In genomic region chr1:13898406-13898805, GRCh38 we compare ENCODE assay signal across 19 cellular contexts.
"Had no signal": no experiment of that assay in that cellular context is flagged by ENCODE, and none has a peak within 500 bp of the region (broad histone marks: within the 10 kb centered on the region; RNA-seq: fewer than 3 reads in every experiment).

No MANE protein-coding gene starts in this region.

- DNase-seq: Kasumi-1; MM.1S; NCI-H1092 treated with DMSO at 0.1 percent for 48 hours; NCI-H1436; NCI-H1694 treated with DMSO at 0.1 percent for 48 hours; NCI-H1930; NCI-H2171 treated with DMSO at 0.1 percent for 48 hours; NCI-H345; NCI-H446 treated with DMSO at 0.1 percent for 48 hours; NCI-H524 treated with DMSO at 0.1 percent for 48 hours; NCI-H69; NK-92 treated with Interleukin-12 subunit alpha and Interleukin-12 subunit beta, amount 100 ng/mL, for 24 hours; PC-3; SHP77 treated with DMSO at 0.1 percent for 48 hours; SJCRH30; T-helper 1 cell had no signal

- H3K9me3 ChIP-seq: SJCRH30 had no signal

- H3K36me3 ChIP-seq: SJCRH30 had no signal

- H3K27ac ChIP-seq: HL-60, KMS-11, SJCRH30 had no signal

- H3K4me1 ChIP-seq: SJCRH30 had no signal

- H3K4me3 ChIP-seq: K562, SJCRH30 had no signal
